34 cellular contexts compared by ENCODE assay signal in genomic region chr12:72476301-72476700, GRCh38.
"Had no signal": no experiment of that assay in that cellular context is flagged by ENCODE, and none has a peak within 500 bp of the region (broad histone marks: within the 10 kb centered on the region; RNA-seq: fewer than 3 reads in every experiment).

No MANE protein-coding gene starts in this region.

- DNase-seq: activated B cell treated with CpG ODN at 0.5 μM for 24 hours; activated CD4-positive, alpha-beta memory T cell treated with anti-CD3 and anti-CD28 coated beads for 36 hours; activated CD4-positive, alpha-beta T cell treated with anti-CD3 and anti-CD28 coated beads for 4 hours; activated CD4-positive, alpha-beta T cell treated with anti-CD3 and anti-CD28 coated beads, Interleukin-2, amount 10 ng/mL, durations not matched to agents 24 days and 14 days; activated CD4-positive, alpha-beta T cell treated with anti-CD3 and anti-CD28 coated beads, Interleukin-2, amount 50 U/mL, for 1 hour; activated CD4-positive, alpha-beta T cell treated with anti-CD3 and anti-CD28 coated beads, Interleukin-2, amount 50 U/mL, for 4 hours; activated CD4-positive, CD25-positive, alpha-beta regulatory T cell treated with anti-CD3 and anti-CD28 coated beads, Interleukin-2, amount 50 U/mL, for 72 hours; activated CD8-positive, alpha-beta memory T cell treated with anti-CD3 and anti-CD28 coated beads, Interleukin-2, amount 50 U/mL, for 4 hours; activated CD8-positive, alpha-beta T cell treated with anti-CD3 and anti-CD28 coated beads for 36 hours; activated effector memory CD4-positive, alpha-beta T cell treated with anti-CD3 and anti-CD28 coated beads, Interleukin-2, amount 50 U/mL, for 16 hours; activated gamma-delta T cell treated with Interleukin-2 at 50 U/mL for 16 hours; activated naive CD4-positive, alpha-beta T cell; activated naive CD4-positive, alpha-beta T cell treated with anti-CD3 and anti-CD28 coated beads for 36 hours; activated naive CD4-positive, alpha-beta T cell treated with anti-CD3 and anti-CD28 coated beads, Interleukin-2, amount 50 U/mL, for 16 hours; activated naive CD8-positive, alpha-beta T cell treated with anti-CD3 and anti-CD28 coated beads for 36 hours; activated T-cell treated with anti-CD3 and anti-CD28 coated beads for 4 hours; activated T-cell treated with anti-CD3 and anti-CD28 coated beads, Interleukin-2, amount 50 U/mL, for 1 hour; activated T-cell treated with anti-CD3 and anti-CD28 coated beads, Interleukin-2, amount 50 U/mL, for 4 hours; activated T-cell treated with anti-CD3 and anti-CD28 coated beads, Interleukin-2, amount 50 U/mL, for 72 hours; adrenal gland; amniotic stem cell; aorta; body of pancreas; brain microvascular endothelial cell; central memory CD4-positive, alpha-beta T cell; T-helper 1 cell; T-helper 2 cell; T-helper 9 cell had no signal

- H3K9me3 ChIP-seq: adrenal gland, body of pancreas, breast epithelium had no signal

- H3K4me3 ChIP-seq: adrenal gland, body of pancreas, breast epithelium had no signal

- FAIRE-seq: astrocyte, TTC549 had no signal

- ATAC-seq: activated CD8-positive, alpha-beta T cell treated with anti-CD3 and anti-CD28 coated beads for 36 hours; activated naive CD4-positive, alpha-beta T cell treated with anti-CD3 and anti-CD28 coated beads, Interleukin-2, amount 50 U/mL, for 72 hours; activated T-cell treated with anti-CD3 and anti-CD28 coated beads, Interleukin-2, amount 50 U/mL, for 4 hours; activated T-cell treated with anti-CD3 and anti-CD28 coated beads, Interleukin-2, amount 50 U/mL, for 72 hours; activated T-helper 17 cell treated with anti-CD3 and anti-CD28 coated beads, Interleukin-2, amount 50 U/mL, for 72 hours; body of pancreas had no signal

- H3K27ac ChIP-seq: adrenal gland, body of pancreas, brain microvascular endothelial cell, breast epithelium, VCaP had no signal

- H3K4me1 ChIP-seq: adrenal gland, body of pancreas, breast epithelium had no signal
